ENCODE assay signal across 8 cellular contexts in the genomic region with DNA sequence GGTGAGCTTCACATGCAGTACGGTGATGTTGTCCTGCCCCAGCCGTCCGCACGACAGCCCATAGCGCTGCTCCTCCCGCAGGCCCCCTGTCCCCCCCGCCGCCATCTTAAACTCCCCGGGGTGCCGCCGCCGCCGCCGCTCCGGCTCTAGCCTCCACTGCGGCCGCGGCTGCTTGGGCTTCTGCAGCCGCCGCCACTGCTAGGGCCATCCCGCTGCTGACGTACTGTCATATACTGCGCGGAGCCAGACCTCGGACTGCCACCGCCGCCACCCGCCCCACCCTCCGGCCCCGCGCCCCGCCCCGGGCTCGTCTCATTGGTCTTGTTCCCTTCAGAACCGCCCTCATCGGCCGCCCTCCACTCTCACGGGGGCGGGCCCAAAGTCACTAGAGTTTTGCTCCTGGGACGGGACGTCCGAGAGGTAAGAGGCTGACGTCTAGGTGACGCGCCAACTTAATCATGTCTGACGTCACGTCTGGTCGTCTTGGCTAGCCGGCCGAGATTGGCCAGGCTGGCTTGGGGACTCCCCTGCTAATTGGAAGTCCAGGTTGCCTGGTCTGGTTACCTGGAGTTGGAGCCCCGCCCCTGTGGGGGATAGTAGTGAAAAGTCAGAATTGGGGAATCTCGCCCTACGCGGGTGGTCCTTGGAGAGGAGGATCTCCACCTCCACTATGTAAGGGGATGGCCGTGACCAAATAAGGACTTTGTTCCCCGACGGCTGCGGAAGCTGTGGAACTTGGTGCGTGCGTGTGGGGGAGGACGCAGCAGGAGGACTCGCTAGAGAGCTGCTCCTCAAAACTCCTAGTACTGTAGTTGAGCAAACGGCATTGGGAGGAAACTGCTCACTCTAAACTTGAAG. TPM values are rescaled to one million over a fixed set of nuclear protein-coding genes. Genes with fewer than 3 reads are reported as not detected.
DNase-seq lines count a peak whose midpoint lies in the region; ATAC-seq and TF ChIP-seq lines count a peak whose summit lies in the region.

A gene (minus strand): TSS at position 235 of the 858 bp plus-strand sequence. CDS start 130 bp downstream, at position 105.

- H3K4me3 ChIP-seq in OCI-LY1 (ENCODE audit: low read depth, low read length, poor library complexity, severe bottlenecking) = peak within 1 kb of the TSS; percentile 81

- no peaks in the 10 kb centered on the region for H3K36me3 ChIP-seq in OCI-LY1 (ENCODE audit: insufficient read depth, low read length)

- peaks cover 18% of the 10 kb centered on the region for H3K4me1 ChIP-seq in OCI-LY1 (ENCODE audit: insufficient read depth, low read length, severe bottlenecking)

- peak within 1 kb of the TSS; percentile 73 for H3K4me2 ChIP-seq in OCI-LY1 (ENCODE audit: low read length)

- no peak for TF ChIP-seq CTCF in OCI-LY1 (IDR thresholded peaks at IDR 0.05; ENCODE audit: low read length)

- H3F3A ChIP-seq in OCI-LY1 (ENCODE audit: insufficient read depth, low read length) = no peaks in the 10 kb centered on the region

- H3K9ac ChIP-seq in OCI-LY1 (ENCODE audit: low read length) = peak within 1 kb of the TSS; percentile 71

- peak; percentile 93 for ATAC-seq in GM19468 (IDR thresholded peaks at IDR 0.05; ENCODE audit: extremely low read depth, unreplicated experiment)

- H2AFZ ChIP-seq in OCI-LY1 (ENCODE audit: low read length) = peak within 1 kb of the TSS; percentile 16; the same call in 1 of the 2 replicates

- no peaks in the 10 kb centered on the region for H4K20me1 ChIP-seq in OCI-LY1 (ENCODE audit: insufficient read depth, low read length)

- H3K9me3 ChIP-seq in OCI-LY1 (ENCODE audit: low read length) = no peaks in the 10 kb centered on the region

- H3K9me2 ChIP-seq in OCI-LY1 (ENCODE audit: low read depth, low read length) = no peaks in the 10 kb centered on the region

- 0 out of 2 replicates have a peak, but pooled peaks cover 9% of the 10 kb centered on the region for H3K27me3 ChIP-seq in OCI-LY1 (ENCODE audit: insufficient read depth, low read length)

- peak; percentile 79 for DNase-seq in COLO829 (ENCODE audit: low spot score)
- DNase-seq in HS-27A (ENCODE audit: low read depth) = peak; percentile 71
- peak; percentile 97 for DNase-seq in activated CD8-positive, alpha-beta memory T cell treated with anti-CD3 and anti-CD28 coated beads, Interleukin-2, amount 50 U/mL, for 48 hours
- DNase-seq in mesenteric fat pad (ENCODE audit: low spot score) = peak; percentile 99
- DNase-seq in stimulated activated CD8-positive, alpha-beta memory T cell treated with anti-CD3 and anti-CD28 coated beads, Interleukin-15, amount 100 ng/mL, for 1 hour (ENCODE audit: low read depth) = peak; percentile 92

- in situ Hi-C loops in endometrial microvascular endothelial cells (cut with HindIII; ENCODE audit: inconsistent ontology term, low pct_unique_long_range_greater_than_20kb, low sequenced_read_pairs) = no loop called here

- H3K79me2 ChIP-seq in OCI-LY1 (ENCODE audit: insufficient read depth, low read length) = no peaks in the 10 kb centered on the region

- no peak within 1 kb of the TSS for H3K27ac ChIP-seq in OCI-LY1 (ENCODE audit: low read depth, low read length, poor library complexity, severe bottlenecking)

RNA-seq across cellular contexts. Expression of the gene that starts here (rescaled TPM):
- total RNA-seq in endometrial microvascular endothelial cells (ENCODE audit: inconsistent ontology term) (47.2 TPM), mesenteric fat pad (229 TPM)
